Comparison of ENCODE assay signal across 1 cellular context in the genomic region with DNA sequence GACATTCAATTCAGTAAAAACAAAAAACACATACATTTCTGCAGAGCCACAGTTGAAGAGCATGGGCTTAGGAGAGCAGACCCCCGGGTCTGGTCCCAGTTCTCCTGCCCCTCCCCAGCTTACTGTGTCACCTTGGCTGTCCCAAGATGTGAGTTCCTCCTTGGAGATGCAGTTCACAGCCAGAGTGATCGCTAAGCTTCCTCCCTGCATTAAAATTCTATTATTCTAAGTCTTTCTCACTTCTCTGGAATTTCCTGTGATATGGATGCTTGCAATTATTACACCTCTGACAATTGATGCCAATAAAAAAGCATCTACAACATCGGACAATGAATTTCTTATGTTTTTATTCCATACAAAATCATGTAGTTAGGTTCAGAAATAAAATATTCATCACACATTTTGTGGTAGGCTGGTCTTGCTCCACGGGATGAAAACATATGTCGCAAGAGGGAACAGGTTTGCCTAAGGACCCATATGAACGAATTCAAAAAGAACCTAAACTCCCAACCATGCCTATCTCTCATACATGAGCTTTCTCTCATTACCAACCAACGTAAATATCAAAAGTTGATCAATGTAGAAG.
TF ChIP-seq lines count a peak whose summit lies in the region.

No MANE protein-coding gene starts in this region.

TF ChIP-seq in SK-N-SH treated with all-trans-retinoic acid at 6 μM for 48 hours, 23 proteins besides CTCF, POLR2A, EP300 and RAD21 (continued from another document):
- TF ChIP-seq ESRRG (CRISPR knock-in tag; IDR thresholded peaks at IDR 0.05), result no peak
- no peak for TF ChIP-seq ZNF70 (CRISPR knock-in tag; IDR thresholded peaks at IDR 0.05)
